2 cellular contexts compared by ENCODE assay signal in the genomic region with DNA sequence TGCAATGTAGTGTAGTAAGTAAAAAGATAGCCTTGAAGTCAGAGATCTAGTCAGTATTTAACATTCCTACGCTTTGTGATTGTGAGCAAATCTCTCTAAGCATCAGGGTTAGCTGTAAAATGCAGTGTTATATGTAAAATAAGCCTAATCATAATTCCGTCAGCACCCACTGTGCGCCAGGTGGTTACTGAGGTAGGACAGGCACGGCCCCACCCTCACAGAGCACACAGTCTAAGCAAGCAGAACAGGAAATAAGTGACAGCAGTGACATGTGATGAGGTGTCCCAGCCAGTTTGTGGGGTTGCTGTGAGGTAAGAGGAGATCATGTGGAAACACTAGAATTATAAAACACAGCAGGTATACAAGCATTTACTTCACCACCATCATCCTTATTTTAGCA.
TF ChIP-seq lines count a peak whose summit lies in the region.

No MANE protein-coding gene starts in this region.

TF ChIP-seq in H1, 55 proteins besides CTCF, POLR2A, EP300 and RAD21 (continues in another document):
- TF ChIP-seq, protein P1, sequence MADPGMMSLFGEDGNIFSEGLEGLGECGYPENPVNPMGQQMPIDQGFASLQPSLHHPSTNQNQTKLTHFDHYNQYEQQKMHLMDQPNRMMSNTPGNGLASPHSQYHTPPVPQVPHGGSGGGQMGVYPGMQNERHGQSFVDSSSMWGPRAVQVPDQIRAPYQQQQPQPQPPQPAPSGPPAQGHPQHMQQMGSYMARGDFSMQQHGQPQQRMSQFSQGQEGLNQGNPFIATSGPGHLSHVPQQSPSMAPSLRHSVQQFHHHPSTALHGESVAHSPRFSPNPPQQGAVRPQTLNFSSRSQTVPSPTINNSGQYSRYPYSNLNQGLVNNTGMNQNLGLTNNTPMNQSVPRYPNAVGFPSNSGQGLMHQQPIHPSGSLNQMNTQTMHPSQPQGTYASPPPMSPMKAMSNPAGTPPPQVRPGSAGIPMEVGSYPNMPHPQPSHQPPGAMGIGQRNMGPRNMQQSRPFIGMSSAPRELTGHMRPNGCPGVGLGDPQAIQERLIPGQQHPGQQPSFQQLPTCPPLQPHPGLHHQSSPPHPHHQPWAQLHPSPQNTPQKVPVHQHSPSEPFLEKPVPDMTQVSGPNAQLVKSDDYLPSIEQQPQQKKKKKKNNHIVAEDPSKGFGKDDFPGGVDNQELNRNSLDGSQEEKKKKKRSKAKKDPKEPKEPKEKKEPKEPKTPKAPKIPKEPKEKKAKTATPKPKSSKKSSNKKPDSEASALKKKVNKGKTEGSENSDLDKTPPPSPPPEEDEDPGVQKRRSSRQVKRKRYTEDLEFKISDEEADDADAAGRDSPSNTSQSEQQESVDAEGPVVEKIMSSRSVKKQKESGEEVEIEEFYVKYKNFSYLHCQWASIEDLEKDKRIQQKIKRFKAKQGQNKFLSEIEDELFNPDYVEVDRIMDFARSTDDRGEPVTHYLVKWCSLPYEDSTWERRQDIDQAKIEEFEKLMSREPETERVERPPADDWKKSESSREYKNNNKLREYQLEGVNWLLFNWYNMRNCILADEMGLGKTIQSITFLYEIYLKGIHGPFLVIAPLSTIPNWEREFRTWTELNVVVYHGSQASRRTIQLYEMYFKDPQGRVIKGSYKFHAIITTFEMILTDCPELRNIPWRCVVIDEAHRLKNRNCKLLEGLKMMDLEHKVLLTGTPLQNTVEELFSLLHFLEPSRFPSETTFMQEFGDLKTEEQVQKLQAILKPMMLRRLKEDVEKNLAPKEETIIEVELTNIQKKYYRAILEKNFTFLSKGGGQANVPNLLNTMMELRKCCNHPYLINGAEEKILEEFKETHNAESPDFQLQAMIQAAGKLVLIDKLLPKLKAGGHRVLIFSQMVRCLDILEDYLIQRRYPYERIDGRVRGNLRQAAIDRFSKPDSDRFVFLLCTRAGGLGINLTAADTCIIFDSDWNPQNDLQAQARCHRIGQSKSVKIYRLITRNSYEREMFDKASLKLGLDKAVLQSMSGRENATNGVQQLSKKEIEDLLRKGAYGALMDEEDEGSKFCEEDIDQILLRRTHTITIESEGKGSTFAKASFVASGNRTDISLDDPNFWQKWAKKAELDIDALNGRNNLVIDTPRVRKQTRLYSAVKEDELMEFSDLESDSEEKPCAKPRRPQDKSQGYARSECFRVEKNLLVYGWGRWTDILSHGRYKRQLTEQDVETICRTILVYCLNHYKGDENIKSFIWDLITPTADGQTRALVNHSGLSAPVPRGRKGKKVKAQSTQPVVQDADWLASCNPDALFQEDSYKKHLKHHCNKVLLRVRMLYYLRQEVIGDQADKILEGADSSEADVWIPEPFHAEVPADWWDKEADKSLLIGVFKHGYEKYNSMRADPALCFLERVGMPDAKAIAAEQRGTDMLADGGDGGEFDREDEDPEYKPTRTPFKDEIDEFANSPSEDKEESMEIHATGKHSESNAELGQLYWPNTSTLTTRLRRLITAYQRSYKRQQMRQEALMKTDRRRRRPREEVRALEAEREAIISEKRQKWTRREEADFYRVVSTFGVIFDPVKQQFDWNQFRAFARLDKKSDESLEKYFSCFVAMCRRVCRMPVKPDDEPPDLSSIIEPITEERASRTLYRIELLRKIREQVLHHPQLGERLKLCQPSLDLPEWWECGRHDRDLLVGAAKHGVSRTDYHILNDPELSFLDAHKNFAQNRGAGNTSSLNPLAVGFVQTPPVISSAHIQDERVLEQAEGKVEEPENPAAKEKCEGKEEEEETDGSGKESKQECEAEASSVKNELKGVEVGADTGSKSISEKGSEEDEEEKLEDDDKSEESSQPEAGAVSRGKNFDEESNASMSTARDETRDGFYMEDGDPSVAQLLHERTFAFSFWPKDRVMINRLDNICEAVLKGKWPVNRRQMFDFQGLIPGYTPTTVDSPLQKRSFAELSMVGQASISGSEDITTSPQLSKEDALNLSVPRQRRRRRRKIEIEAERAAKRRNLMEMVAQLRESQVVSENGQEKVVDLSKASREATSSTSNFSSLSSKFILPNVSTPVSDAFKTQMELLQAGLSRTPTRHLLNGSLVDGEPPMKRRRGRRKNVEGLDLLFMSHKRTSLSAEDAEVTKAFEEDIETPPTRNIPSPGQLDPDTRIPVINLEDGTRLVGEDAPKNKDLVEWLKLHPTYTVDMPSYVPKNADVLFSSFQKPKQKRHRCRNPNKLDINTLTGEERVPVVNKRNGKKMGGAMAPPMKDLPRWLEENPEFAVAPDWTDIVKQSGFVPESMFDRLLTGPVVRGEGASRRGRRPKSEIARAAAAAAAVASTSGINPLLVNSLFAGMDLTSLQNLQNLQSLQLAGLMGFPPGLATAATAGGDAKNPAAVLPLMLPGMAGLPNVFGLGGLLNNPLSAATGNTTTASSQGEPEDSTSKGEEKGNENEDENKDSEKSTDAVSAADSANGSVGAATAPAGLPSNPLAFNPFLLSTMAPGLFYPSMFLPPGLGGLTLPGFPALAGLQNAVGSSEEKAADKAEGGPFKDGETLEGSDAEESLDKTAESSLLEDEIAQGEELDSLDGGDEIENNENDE (IDR thresholded peaks at IDR 0.05; ENCODE audit: insufficient replicate concordance, low read length), result no peak
- TF ChIP-seq KDM4A (IDR thresholded peaks at IDR 0.05; ENCODE audit: low read depth, low read length, severe bottlenecking), result no peak
- TF ChIP-seq NRF1 (IDR thresholded peaks at IDR 0.05; ENCODE audit: low read depth, low read length), result no peak
- no peak for TF ChIP-seq HDAC6 (IDR thresholded peaks at IDR 0.05; ENCODE audit: low read depth, low read length)
- TF ChIP-seq, protein P2, sequence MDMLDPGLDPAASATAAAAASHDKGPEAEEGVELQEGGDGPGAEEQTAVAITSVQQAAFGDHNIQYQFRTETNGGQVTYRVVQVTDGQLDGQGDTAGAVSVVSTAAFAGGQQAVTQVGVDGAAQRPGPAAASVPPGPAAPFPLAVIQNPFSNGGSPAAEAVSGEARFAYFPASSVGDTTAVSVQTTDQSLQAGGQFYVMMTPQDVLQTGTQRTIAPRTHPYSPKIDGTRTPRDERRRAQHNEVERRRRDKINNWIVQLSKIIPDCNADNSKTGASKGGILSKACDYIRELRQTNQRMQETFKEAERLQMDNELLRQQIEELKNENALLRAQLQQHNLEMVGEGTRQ (IDR thresholded peaks at IDR 0.05; ENCODE audit: low read length), result no peak
- TF ChIP-seq, protein P3, sequence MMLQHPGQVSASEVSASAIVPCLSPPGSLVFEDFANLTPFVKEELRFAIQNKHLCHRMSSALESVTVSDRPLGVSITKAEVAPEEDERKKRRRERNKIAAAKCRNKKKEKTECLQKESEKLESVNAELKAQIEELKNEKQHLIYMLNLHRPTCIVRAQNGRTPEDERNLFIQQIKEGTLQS (IDR thresholded peaks at IDR 0.05; ENCODE audit: insufficient read depth, low read depth, low read length), result no peak
- TF ChIP-seq CTBP2 (IDR thresholded peaks at IDR 0.05; ENCODE audit: borderline replicate concordance, insufficient read depth, insufficient read length, low read length), result no peak
- no peak for TF ChIP-seq SP1 (IDR thresholded peaks at IDR 0.05; ENCODE audit: low read depth, low read length)
- no peak for TF ChIP-seq RXRA (IDR thresholded peaks at IDR 0.05; ENCODE audit: insufficient read depth, low read depth, low read length)
- TF ChIP-seq TEAD4 (IDR thresholded peaks at IDR 0.05; ENCODE audit: low read depth, low read length), result no peak
- TF ChIP-seq, protein P4, sequence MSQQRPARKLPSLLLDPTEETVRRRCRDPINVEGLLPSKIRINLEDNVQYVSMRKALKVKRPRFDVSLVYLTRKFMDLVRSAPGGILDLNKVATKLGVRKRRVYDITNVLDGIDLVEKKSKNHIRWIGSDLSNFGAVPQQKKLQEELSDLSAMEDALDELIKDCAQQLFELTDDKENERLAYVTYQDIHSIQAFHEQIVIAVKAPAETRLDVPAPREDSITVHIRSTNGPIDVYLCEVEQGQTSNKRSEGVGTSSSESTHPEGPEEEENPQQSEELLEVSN (IDR thresholded peaks at IDR 0.05), result no peak
- TF ChIP-seq SP2 (IDR thresholded peaks at IDR 0.05; ENCODE audit: low read length), result no peak

TF ChIP-seq in HepG2, 621 proteins besides CTCF, POLR2A, EP300 and RAD21:
- TF ChIP-seq, protein P5, sequence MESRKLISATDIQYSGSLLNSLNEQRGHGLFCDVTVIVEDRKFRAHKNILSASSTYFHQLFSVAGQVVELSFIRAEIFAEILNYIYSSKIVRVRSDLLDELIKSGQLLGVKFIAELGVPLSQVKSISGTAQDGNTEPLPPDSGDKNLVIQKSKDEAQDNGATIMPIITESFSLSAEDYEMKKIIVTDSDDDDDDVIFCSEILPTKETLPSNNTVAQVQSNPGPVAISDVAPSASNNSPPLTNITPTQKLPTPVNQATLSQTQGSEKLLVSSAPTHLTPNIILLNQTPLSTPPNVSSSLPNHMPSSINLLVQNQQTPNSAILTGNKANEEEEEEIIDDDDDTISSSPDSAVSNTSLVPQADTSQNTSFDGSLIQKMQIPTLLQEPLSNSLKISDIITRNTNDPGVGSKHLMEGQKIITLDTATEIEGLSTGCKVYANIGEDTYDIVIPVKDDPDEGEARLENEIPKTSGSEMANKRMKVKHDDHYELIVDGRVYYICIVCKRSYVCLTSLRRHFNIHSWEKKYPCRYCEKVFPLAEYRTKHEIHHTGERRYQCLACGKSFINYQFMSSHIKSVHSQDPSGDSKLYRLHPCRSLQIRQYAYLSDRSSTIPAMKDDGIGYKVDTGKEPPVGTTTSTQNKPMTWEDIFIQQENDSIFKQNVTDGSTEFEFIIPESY (CRISPR knock-in tag; IDR thresholded peaks at IDR 0.05), result no peak
- TF ChIP-seq ZNF138 (CRISPR knock-in tag; IDR thresholded peaks at IDR 0.05; ENCODE audit: low read depth) (no peak), TBX3 (IDR thresholded peaks at IDR 0.05; ENCODE audit: borderline replicate concordance) (no peak), SUZ12 (IDR thresholded peaks at IDR 0.05; ENCODE audit: low read depth, low read length) (no peak), MIER2 (CRISPR knock-in tag; IDR thresholded peaks at IDR 0.05) (no peak), ZNF354B (CRISPR knock-in tag; IDR thresholded peaks at IDR 0.05) (no peak), SYNCRIP (IDR thresholded peaks at IDR 0.05; ENCODE audit: insufficient read depth, low read depth, low read length) (no peak)
- TF ChIP-seq, protein P6, sequence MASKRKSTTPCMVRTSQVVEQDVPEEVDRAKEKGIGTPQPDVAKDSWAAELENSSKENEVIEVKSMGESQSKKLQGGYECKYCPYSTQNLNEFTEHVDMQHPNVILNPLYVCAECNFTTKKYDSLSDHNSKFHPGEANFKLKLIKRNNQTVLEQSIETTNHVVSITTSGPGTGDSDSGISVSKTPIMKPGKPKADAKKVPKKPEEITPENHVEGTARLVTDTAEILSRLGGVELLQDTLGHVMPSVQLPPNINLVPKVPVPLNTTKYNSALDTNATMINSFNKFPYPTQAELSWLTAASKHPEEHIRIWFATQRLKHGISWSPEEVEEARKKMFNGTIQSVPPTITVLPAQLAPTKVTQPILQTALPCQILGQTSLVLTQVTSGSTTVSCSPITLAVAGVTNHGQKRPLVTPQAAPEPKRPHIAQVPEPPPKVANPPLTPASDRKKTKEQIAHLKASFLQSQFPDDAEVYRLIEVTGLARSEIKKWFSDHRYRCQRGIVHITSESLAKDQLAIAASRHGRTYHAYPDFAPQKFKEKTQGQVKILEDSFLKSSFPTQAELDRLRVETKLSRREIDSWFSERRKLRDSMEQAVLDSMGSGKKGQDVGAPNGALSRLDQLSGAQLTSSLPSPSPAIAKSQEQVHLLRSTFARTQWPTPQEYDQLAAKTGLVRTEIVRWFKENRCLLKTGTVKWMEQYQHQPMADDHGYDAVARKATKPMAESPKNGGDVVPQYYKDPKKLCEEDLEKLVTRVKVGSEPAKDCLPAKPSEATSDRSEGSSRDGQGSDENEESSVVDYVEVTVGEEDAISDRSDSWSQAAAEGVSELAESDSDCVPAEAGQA (IDR thresholded peaks at IDR 0.05; ENCODE audit: low read depth), result no peak
- TF ChIP-seq, protein P6 (CRISPR knock-in tag; IDR thresholded peaks at IDR 0.05; ENCODE audit: borderline replicate concordance), result no peak
